2 cellular contexts compared by ENCODE assay signal in the genomic region with DNA sequence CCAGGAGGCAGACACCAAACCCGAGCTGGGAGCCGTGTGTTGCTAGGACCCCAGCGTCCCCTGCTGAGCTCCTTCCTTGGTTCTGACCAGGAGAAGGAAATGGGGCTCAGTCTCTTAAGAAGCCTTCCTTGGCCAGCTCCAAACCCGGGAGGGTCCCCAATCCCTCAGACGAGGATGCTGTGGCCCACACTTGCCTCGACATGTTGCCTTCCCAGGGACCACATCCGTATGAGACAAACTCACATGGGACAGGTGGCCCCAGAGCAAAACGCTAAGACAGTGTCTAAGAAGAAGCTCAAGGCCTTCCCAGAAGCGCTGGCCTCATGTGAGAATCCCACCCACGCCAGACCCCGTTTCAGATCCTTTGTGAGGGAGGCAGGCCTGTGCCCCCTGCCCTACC.
TF ChIP-seq lines count a peak whose summit lies in the region.

No MANE protein-coding gene starts in this region.

TF ChIP-seq in IMR-90, 13 proteins besides CTCF, POLR2A, EP300 and RAD21:
- TF ChIP-seq RFX5 (IDR thresholded peaks at IDR 0.05; ENCODE audit: low read depth, low read length) (no peak), MAZ (IDR thresholded peaks at IDR 0.05; ENCODE audit: borderline replicate concordance, low read depth, low read length) (no peak), NFE2L2 (IDR thresholded peaks at IDR 0.05; ENCODE audit: low read depth, low read length) (no peak)
- TF ChIP-seq, protein P1, sequence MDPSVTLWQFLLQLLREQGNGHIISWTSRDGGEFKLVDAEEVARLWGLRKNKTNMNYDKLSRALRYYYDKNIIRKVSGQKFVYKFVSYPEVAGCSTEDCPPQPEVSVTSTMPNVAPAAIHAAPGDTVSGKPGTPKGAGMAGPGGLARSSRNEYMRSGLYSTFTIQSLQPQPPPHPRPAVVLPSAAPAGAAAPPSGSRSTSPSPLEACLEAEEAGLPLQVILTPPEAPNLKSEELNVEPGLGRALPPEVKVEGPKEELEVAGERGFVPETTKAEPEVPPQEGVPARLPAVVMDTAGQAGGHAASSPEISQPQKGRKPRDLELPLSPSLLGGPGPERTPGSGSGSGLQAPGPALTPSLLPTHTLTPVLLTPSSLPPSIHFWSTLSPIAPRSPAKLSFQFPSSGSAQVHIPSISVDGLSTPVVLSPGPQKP (IDR thresholded peaks at IDR 0.05; ENCODE audit: borderline replicate concordance, low read depth, low read length): no peak

TF ChIP-seq in H1, 55 proteins besides CTCF, POLR2A, EP300 and RAD21:
- TF ChIP-seq BACH1 (IDR thresholded peaks at IDR 0.05; ENCODE audit: low read length) (no peak), HDAC6 (IDR thresholded peaks at IDR 0.05; ENCODE audit: low read depth, low read length) (no peak), SIRT6 (IDR thresholded peaks at IDR 0.05; ENCODE audit: low read length) (no peak), TBP (IDR thresholded peaks at IDR 0.05; ENCODE audit: low read depth, low read length) (no peak), FOSL1 (IDR thresholded peaks at IDR 0.05; ENCODE audit: insufficient read depth, low read depth, low read length) (no peak), KDM1A (IDR thresholded peaks at IDR 0.05; ENCODE audit: borderline replicate concordance, low read length) (no peak), RBBP5 (IDR thresholded peaks at IDR 0.05; ENCODE audit: borderline replicate concordance, low read depth, low read length) (no peak), NRF1 (IDR thresholded peaks at IDR 0.05; ENCODE audit: low read depth, low read length) (no peak), GABPA (IDR thresholded peaks at IDR 0.05; ENCODE audit: borderline replicate concordance, insufficient read depth, low read length) (no peak), YY1 (IDR thresholded peaks at IDR 0.05; ENCODE audit: low read depth, low read length) (no peak), SAP30 (IDR thresholded peaks at IDR 0.05; ENCODE audit: insufficient read depth, insufficient replicate concordance, low read length) (no peak), TAF7 (optimal IDR thresholded peaks at IDR 0.05; ENCODE audit: borderline replicate concordance, low read depth, low read length) (no peak), CTBP2 (IDR thresholded peaks at IDR 0.05; ENCODE audit: borderline replicate concordance, insufficient read depth, insufficient read length, low read length) (no peak), BRCA1 (IDR thresholded peaks at IDR 0.05; ENCODE audit: low read depth, low read length) (no peak), CHD2 (IDR thresholded peaks at IDR 0.05; ENCODE audit: low read length) (no peak)
- TF ChIP-seq, protein P2, sequence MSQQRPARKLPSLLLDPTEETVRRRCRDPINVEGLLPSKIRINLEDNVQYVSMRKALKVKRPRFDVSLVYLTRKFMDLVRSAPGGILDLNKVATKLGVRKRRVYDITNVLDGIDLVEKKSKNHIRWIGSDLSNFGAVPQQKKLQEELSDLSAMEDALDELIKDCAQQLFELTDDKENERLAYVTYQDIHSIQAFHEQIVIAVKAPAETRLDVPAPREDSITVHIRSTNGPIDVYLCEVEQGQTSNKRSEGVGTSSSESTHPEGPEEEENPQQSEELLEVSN (IDR thresholded peaks at IDR 0.05): no peak
